ENCODE assay signal across 8 cellular contexts in genomic region chr1:23544444-23545389, GRCh38. TPM values are rescaled to one million over a fixed set of nuclear protein-coding genes. Genes with fewer than 3 reads are reported as not detected.
DNase-seq lines count a peak whose midpoint lies in the region; ATAC-seq and TF ChIP-seq lines count a peak whose summit lies in the region.

No MANE protein-coding gene starts in this region.

- TF ChIP-seq CTCF in fibroblast of villous mesenchyme (IDR thresholded peaks at IDR 0.05; ENCODE audit: insufficient read depth, low read depth, low read length): peak; percentile 95

- no peak overlapping the region for H3K4me3 ChIP-seq in fibroblast of villous mesenchyme (ENCODE audit: low read depth, low read length)

- no peak for ATAC-seq in GM18502 (IDR thresholded peaks at IDR 0.05; ENCODE audit: poor library complexity, unreplicated experiment)

- DNase-seq in DMS 273 treated with DMSO at 0.1 percent for 48 hours (lab: John Stamatoyannopoulos, UW) (peak; percentile 63), LHCN-M2 (ENCODE audit: low read depth) (peak; percentile 74), RPMI7951 (ENCODE audit: low read depth) (peak; percentile 71), fibroblast of villous mesenchyme (ENCODE audit: low read depth) (peak; percentile 85), nucleus accumbens (lab: John Stamatoyannopoulos, UW) (peak in 47 of 56 donors; percentile 10 to 84 (median 40)), ureter (ENCODE audit: low spot score) (peak; percentile 83)
- DNase-seq in activated T-helper 9 cell treated with anti-CD3 and anti-CD28 coated beads, Interleukin-2, amount 50 U/mL, for 16 hours (ENCODE audit: low read depth): peak; percentile 54

RNA-seq across cellular contexts. Expression of gene E2F2, which starts 13.7 kb away (rescaled TPM):
- total RNA-seq in LHCN-M2 (2014; rRNA removed) (6.2 and 6.6 TPM in 2 replicates), fibroblast of villous mesenchyme (2.2 and 2.9 TPM in 2 replicates), ureter (0.52 TPM)
- 1.3 TPM for polyA plus RNA-seq in LHCN-M2 (2012)
- 4.2 and 4.7 TPM in 2 replicates for total RNA-seq in RPMI7951 (2014; rRNA removed; shearing (Covaris generic))

RNA-seq across cellular contexts. Expression of gene ID3, which starts 14.6 kb away (rescaled TPM):
- 335 and 553 TPM in 2 replicates for total RNA-seq in LHCN-M2 (2014; rRNA removed)
- polyA plus RNA-seq in LHCN-M2 (2012): 331 TPM
- total RNA-seq in RPMI7951 (2014; rRNA removed; shearing (Covaris generic)): 83.1 and 90.8 TPM in 2 replicates
- 32.4 and 86.3 TPM in 2 replicates for total RNA-seq in fibroblast of villous mesenchyme
- total RNA-seq in ureter: 81.0 TPM
